In the genomic region with DNA sequence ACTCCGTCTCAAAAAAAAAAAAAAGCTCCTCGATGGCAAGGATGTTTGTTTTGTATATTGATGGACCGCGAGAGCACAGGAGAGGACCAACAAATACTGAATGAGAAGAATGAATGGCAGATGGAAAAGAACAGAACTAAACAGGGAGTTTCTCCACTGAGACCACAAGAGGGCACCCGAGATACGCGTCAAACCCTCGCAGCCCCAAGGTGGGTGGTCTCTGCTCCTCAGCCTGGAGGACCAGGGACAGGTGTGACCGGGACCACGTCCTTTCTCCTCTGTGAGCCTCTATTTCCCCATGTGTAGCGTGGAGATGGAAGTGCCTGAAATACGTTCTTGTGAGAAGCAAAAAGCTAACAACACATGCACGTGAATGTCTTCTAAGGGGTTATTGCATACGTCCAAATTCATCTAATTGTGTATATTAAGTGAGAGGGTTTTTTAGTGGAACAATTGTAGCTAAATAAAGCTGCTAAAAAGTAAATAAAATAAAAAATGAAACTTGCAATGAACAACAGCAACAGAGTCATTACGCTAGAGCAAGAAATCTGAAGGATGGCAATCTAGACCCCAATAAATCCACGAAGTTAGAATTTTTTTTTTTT, we compare ENCODE assay signal across 8 cellular contexts. TPM values are rescaled to one million over a fixed set of nuclear protein-coding genes. Genes with fewer than 3 reads are reported as not detected.
DNase-seq lines count a peak whose midpoint lies in the region; ATAC-seq and TF ChIP-seq lines count a peak whose summit lies in the region.

No MANE protein-coding gene starts in this region.

- CTCF ChIA-PET in HEK293T (lab: Yijun Ruan, JAX): interaction anchor here (0.6 to 0.7 kb wide), 3 partner anchors 12 to 590 kb away, joined by 5 to 6 read pairs (median 6); partner anchors contain the start of gene LENG9
- CTCF ChIA-PET in OCI-LY7 (lab: Charles Lee; ENCODE audit: unreplicated experiment): interaction anchor here (0.7 kb wide), 1 partner anchor 725 kb away, joined by 6 read pairs; no protein-coding TSS in a partner anchor

- H3K4me3 ChIP-seq in OCI-LY7 (ENCODE audit: low read depth, low read length, poor library complexity, severe bottlenecking) (no peak overlapping the region), body of pancreas (no peak overlapping the region), kidney epithelial cell (ENCODE audit: low read depth, low read length) (no peak overlapping the region), thyroid gland (replicated peaks in 1 of 3) (no peak overlapping the region)

- POLR2A ChIA-PET in HEK293T (lab: Yijun Ruan, JAX) (no interaction called here), OCI-LY7 (lab: Charles Lee) (interaction anchor here (0.7 kb wide), 1 partner anchor 33 kb away, joined by 11 read pairs; no protein-coding TSS in a partner anchor)

- no peak overlapping the region for H2AFZ ChIP-seq in OCI-LY7 (ENCODE audit: low read length)

- no peak for ATAC-seq in body of pancreas

- H3K36me3 ChIP-seq in OCI-LY7 (ENCODE audit: insufficient read depth, low read length): no peaks in the 10 kb centered on the region
- H3K36me3 ChIP-seq in body of pancreas (replicated peaks in 1 of 2; ENCODE audit: insufficient read depth in 1 of 2, low read depth in 2 of 2): no peaks in the 10 kb centered on the region
- no peaks in the 10 kb centered on the region for H3K36me3 ChIP-seq in kidney epithelial cell (ENCODE audit: control insufficient read depth, insufficient read depth, low read length)
- no peaks in the 10 kb centered on the region for H3K36me3 ChIP-seq in thyroid gland

- H3K27ac ChIP-seq in OCI-LY7 (ENCODE audit: low read depth, low read length, poor library complexity, severe bottlenecking) (no peak overlapping the region), body of pancreas (no peak overlapping the region), thyroid gland (no peak overlapping the region)

- TF ChIP-seq POLR2A in body of pancreas (IDR thresholded peaks at IDR 0.05) (no peak), thyroid gland (IDR thresholded peaks at IDR 0.05) (no peak)

- no peaks in the 10 kb centered on the region for H3K9me2 ChIP-seq in OCI-LY7 (ENCODE audit: insufficient read depth, low read length)

- H3K79me2 ChIP-seq in OCI-LY7 (ENCODE audit: insufficient read depth, low read depth, low read length): no peaks in the 10 kb centered on the region

- DNase-seq in DMS53 (lab: John Stamatoyannopoulos, UW) (peak; percentile 68), HEK293T (ENCODE audit: extremely low spot score) (peak; percentile 65), OCI-LY7 (ENCODE audit: low spot score) (peak; percentile 61), body of pancreas (peak in 2 of 4 donors; percentile 26 to 32), kidney epithelial cell (ENCODE audit: low read depth) (no peak), thyroid gland (no peak), GOT3 (lab: John Stamatoyannopoulos, UW) (no peak), cerebellar nuclear complex (lab: John Stamatoyannopoulos, UW) (no peak)

- no TSS peak for BruUV-seq in OCI-LY7 (replicated peaks; lab: Mats Ljungman, UMichigan)

- intact Hi-C loops in OCI-LY7 (cut with micrococcal nuclease; ENCODE audit: unreplicated experiment): loop anchor here (1.0 kb wide), 1 partner anchor 195 kb away; no protein-coding TSS in a partner anchor
- intact Hi-C loops in body of pancreas (cut with DNase I): loop anchor here (10.0 kb wide), 1 partner anchor 193 kb away; no protein-coding TSS in a partner anchor
- intact Hi-C loops in thyroid gland (cut with DNase I): no loop called here

- H4K20me1 ChIP-seq in OCI-LY7 (ENCODE audit: insufficient read depth, low read length): no peaks in the 10 kb centered on the region; the same call in 1 of the 2 replicates

- TF ChIP-seq CTCF in OCI-LY7 (conservative IDR thresholded peaks at IDR 0.05; ENCODE audit: low read length): peak; percentile 86
- peak; percentile 28 to 56 (median 48) for TF ChIP-seq CTCF in body of pancreas (IDR thresholded peaks at IDR 0.05)
- TF ChIP-seq CTCF in kidney epithelial cell (IDR thresholded peaks at IDR 0.05; ENCODE audit: insufficient read depth, low read length, poor library complexity, severe bottlenecking): peak; percentile 77
- peak in 5 of 6 experiments; percentile 12 to 63 (median 27) for TF ChIP-seq CTCF in thyroid gland (IDR thresholded peaks at IDR 0.05)

- H3K9me3 ChIP-seq in OCI-LY7 (ENCODE audit: low read length) (no peaks in the 10 kb centered on the region), body of pancreas (no peaks in the 10 kb centered on the region), thyroid gland (no peaks in the 10 kb centered on the region)

- H3K4me1 ChIP-seq in OCI-LY7 (ENCODE audit: insufficient read depth, low read length, poor library complexity, severe bottlenecking) (no peaks in the 10 kb centered on the region), body of pancreas (no peaks in the 10 kb centered on the region), thyroid gland (no peaks in the 10 kb centered on the region)

- H3K27me3 ChIP-seq in body of pancreas: peaks cover 0 to 5% of the 10 kb centered on the region in 2 donors
- H3K27me3 ChIP-seq in kidney epithelial cell (ENCODE audit: control insufficient read depth, insufficient read depth, low read length): no peaks in the 10 kb centered on the region
- H3K27me3 ChIP-seq in thyroid gland: no peaks in the 10 kb centered on the region

- H3K4me2 ChIP-seq in OCI-LY7 (ENCODE audit: low read length): no peak overlapping the region

- 8 to 10% methylated on average over 16 of the region's 16 CpGs for WGBS in body of pancreas, 2 donors
- 12 to 14% methylated on average over 16 of the region's 16 CpGs for WGBS in thyroid gland, 2 donors

TF ChIP-seq in HEK293T, 16 proteins besides CTCF, POLR2A, EP300 and RAD21:
- TF ChIP-seq PKNOX1 (IDR thresholded peaks at IDR 0.05) (peak; percentile 56), ELF4 (IDR thresholded peaks at IDR 0.05) (no peak), CTBP1 (IDR thresholded peaks at IDR 0.05; ENCODE audit: borderline replicate concordance) (no peak), ZNF384 (IDR thresholded peaks at IDR 0.05) (no peak), BHLHE40 (IDR thresholded peaks at IDR 0.05; ENCODE audit: borderline replicate concordance) (no peak), LEF1 (IDR thresholded peaks at IDR 0.05; ENCODE audit: borderline replicate concordance) (no peak), SUZ12 (IDR thresholded peaks at IDR 0.05) (no peak), TARDBP (IDR thresholded peaks at IDR 0.05) (no peak)

RNA-seq across cellular contexts. Expression of gene CDC42EP5, which starts 8.3 kb away (rescaled TPM):
- not detected in 2 replicates for total RNA-seq in OCI-LY7 (2014; rRNA removed; shearing (Covaris generic))
- total RNA-seq in OCI-LY7 (2022): not detected in 2 replicates
- total RNA-seq in body of pancreas: 10 to 100 TPM; 18.2 to 92.9 TPM
- 21.4 and 24.4 TPM in 2 replicates for total RNA-seq in kidney epithelial cell
- 10 to 100 TPM in 2 of 4 donors, 1 to 10 TPM in 2; 1.8 to 18.7 (median 12.1) TPM for total RNA-seq in thyroid gland

RNA-seq across cellular contexts. Expression of gene LENG9, which starts 17.9 kb away (rescaled TPM):
- total RNA-seq in OCI-LY7 (2014; rRNA removed; shearing (Covaris generic)): 4.1 and 6.0 TPM in 2 replicates
- 1.8 and 3.6 TPM in 2 replicates for total RNA-seq in OCI-LY7 (2022)
- total RNA-seq in body of pancreas: 10 to 100 TPM; 21.8 to 25.7 TPM
- total RNA-seq in kidney epithelial cell: 0.75 and 3.6 TPM in 2 replicates
- 1 to 10 TPM; 1.3 to 4.6 (median 3.2) TPM for total RNA-seq in thyroid gland

RNA-seq across cellular contexts. Expression of gene LAIR2, which starts 21.2 kb away (rescaled TPM):
- not detected in 2 replicates for total RNA-seq in OCI-LY7 (2014; rRNA removed; shearing (Covaris generic))
- total RNA-seq in OCI-LY7 (2022) (not detected in 2 replicates), body of pancreas (not detected), kidney epithelial cell (not detected in 2 replicates), thyroid gland (not detected)

RNA-seq across cellular contexts. Expression of gene LENG8, which starts 32.4 kb away (rescaled TPM):
- total RNA-seq in OCI-LY7 (2014; rRNA removed; shearing (Covaris generic)): 55.7 and 63.2 TPM in 2 replicates
- total RNA-seq in OCI-LY7 (2022) (137 and 170 TPM in 2 replicates), body of pancreas (100 to 1,000 TPM; 182 to 290 TPM), kidney epithelial cell (61.3 and 62.8 TPM in 2 replicates), thyroid gland (100 to 1,000 TPM; 124 to 219 (median 157) TPM)

Comparison
In these comparisons a context has a peak if more than half of its experiments do, and no peak if none do; other contexts are left out.
1. DNase-seq: peak in DMS53 (single experiment), HEK293T (single experiment) and OCI-LY7 (single experiment); none in kidney epithelial cell (single experiment), thyroid gland (0 of 2), GOT3 (single experiment) and cerebellar nuclear complex (0 of 2).
2. CTCF ChIP-seq: peak in every context shown above with its lines; median percentile 86 in OCI-LY7; 77 in kidney epithelial cell; 48 in body of pancreas; 27 in thyroid gland.